8 cellular contexts compared by ENCODE assay signal in the genomic region with DNA sequence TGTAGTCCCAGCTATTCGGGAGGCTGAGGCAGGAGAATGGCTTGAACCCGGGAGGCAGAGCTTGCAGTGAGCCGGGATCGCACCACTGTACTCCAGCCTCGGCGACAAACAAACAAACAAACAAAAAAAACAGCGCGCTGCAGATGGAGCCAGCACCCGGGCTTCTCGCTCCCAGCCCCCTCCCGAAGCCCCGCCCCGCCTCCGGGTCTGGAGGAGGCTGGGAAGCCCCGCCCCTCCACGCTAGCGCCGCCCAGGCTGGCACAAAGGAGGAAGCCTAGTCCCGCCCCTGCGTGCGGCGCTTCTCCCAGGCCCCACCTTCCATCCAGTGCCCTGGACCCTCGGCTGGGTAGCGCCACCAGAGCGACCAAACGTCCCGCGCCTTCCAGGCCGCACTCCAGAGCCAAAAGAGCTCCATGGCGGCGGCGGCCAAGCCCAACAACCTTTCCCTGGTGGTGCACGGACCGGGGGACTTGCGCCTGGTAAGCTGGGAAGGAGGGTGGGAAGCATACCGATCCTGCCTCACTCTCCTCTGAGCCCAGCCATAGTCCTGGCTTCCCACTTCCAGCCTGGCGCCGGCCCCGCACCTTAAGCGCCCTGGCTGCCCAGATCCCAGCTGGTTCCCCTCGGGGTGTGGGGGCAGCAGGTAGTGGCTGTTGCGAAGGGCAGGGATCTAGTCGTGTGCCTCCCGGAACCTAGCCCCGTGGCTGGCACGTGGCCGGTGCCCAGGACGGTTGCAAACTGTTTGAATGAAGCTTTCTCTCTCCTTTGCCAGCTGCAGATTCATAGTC. TPM values are rescaled to one million over a fixed set of nuclear protein-coding genes. Genes with fewer than 3 reads are reported as not detected.
DNase-seq lines count a peak whose midpoint lies in the region; ATAC-seq and TF ChIP-seq lines count a peak whose summit lies in the region.

A gene (plus strand): TSS at position 325 of the 788 bp plus-strand sequence. CDS start 89 bp downstream, at position 414.

- H3K27me3 ChIP-seq in testis, result no peaks in the 10 kb centered on the region

- H3K27me3 Mint-ChIP-seq in activated naive CD4-positive, alpha-beta T cell treated with anti-CD3 and anti-CD28 coated beads, Interleukin-2, amount 50 U/mL, for 24 hours, result peaks cover 4% of the 10 kb centered on the region

- H3K4me3 Mint-ChIP-seq in activated naive CD4-positive, alpha-beta T cell treated with anti-CD3 and anti-CD28 coated beads, Interleukin-2, amount 50 U/mL, for 24 hours, result peak within 1 kb of the TSS; percentile 89

- TF ChIP-seq CTCF in HFF-Myc (IDR thresholded peaks at IDR 0.05; ENCODE audit: low read depth, low read length, missing control alignments), result no peak
- TF ChIP-seq CTCF in omental fat pad (IDR thresholded peaks at IDR 0.05), result no peak
- no peak for TF ChIP-seq CTCF in testis (IDR thresholded peaks at IDR 0.05)

- no peaks in the 10 kb centered on the region for H3K9me3 Mint-ChIP-seq in activated naive CD4-positive, alpha-beta T cell treated with anti-CD3 and anti-CD28 coated beads, Interleukin-2, amount 50 U/mL, for 24 hours

- intact Hi-C loops in testis (cut with DNase I; ENCODE audit: low total_unique reads), result no loop called here

- WGBS in testis, 2 donors, result 2 to 20% methylated on average over 2 to 48 of the region's 48 CpGs

- H3K27ac Mint-ChIP-seq in activated naive CD4-positive, alpha-beta T cell treated with anti-CD3 and anti-CD28 coated beads, Interleukin-2, amount 50 U/mL, for 24 hours, result peak within 1 kb of the TSS; percentile 31

- H3K9me3 ChIP-seq in SK-N-MC (ENCODE audit: low read depth, low read length) (no peaks in the 10 kb centered on the region), testis (no peaks in the 10 kb centered on the region)

- TF ChIP-seq POLR2A in testis (IDR thresholded peaks at IDR 0.05), result no peak

- H3K27ac ChIP-seq in SK-N-MC, result peak within 1 kb of the TSS; percentile 82
- peak within 1 kb of the TSS; percentile 53 to 79 for H3K27ac ChIP-seq in testis

- peak within 1 kb of the TSS; percentile 96 for H3K9ac ChIP-seq in SK-N-MC (ENCODE audit: insufficient read length)

- peak within 1 kb of the TSS; percentile 85 for H3K4me3 ChIP-seq in HFF-Myc (replicated peaks; ENCODE audit: low read depth, low read length)
- peak within 1 kb of the TSS; percentile 95 for H3K4me3 ChIP-seq in SK-N-MC
- peak within 1 kb of the TSS; percentile 68 to 77 for H3K4me3 ChIP-seq in testis

- peaks cover 18% of the 10 kb centered on the region for H3K36me3 ChIP-seq in SK-N-MC (ENCODE audit: insufficient read depth, low read length)
- H3K36me3 ChIP-seq in testis (ENCODE audit: low read depth, missing control alignments), result no peaks in the 10 kb centered on the region

- no peaks in the 10 kb centered on the region for H3K36me3 Mint-ChIP-seq in activated naive CD4-positive, alpha-beta T cell treated with anti-CD3 and anti-CD28 coated beads, Interleukin-2, amount 50 U/mL, for 24 hours

- peak; percentile 100 for ATAC-seq in omental fat pad (ENCODE audit: low FRiP score)

- H3K4me1 Mint-ChIP-seq in activated naive CD4-positive, alpha-beta T cell treated with anti-CD3 and anti-CD28 coated beads, Interleukin-2, amount 50 U/mL, for 24 hours, result peaks cover 16% of the 10 kb centered on the region

- H3K4me1 ChIP-seq in testis, result peaks cover 11% of the 10 kb centered on the region

- peak; percentile 50 for DNase-seq in GM04504 (ENCODE audit: low read depth)
- DNase-seq in HFF-Myc (ENCODE audit: extremely low read depth, low read depth), result peak; percentile 54
- DNase-seq in NAMALWA (ENCODE audit: low spot score), result peak; percentile 91
- no peak for DNase-seq in SK-N-MC (ENCODE audit: low read depth, low spot score)
- DNase-seq in glomerular visceral epithelial cell (ENCODE audit: extremely low spot score), result peak; percentile 76
- peak; percentile 82 for DNase-seq in omental fat pad (ENCODE audit: low spot score)
- peak; percentile 96 for DNase-seq in testis

RNA-seq across cellular contexts. Expression of the gene that starts here (rescaled TPM):
- 10 to 100 TPM in 1 of 4 donors, 1 to 10 TPM in 3; 4.9 to 12.2 (median 6.7) TPM for total RNA-seq in omental fat pad
- total RNA-seq in testis, result 10 to 100 TPM; 33.7 to 34.1 TPM
- polyA plus RNA-seq in testis (ENCODE audit: insufficient read depth, low read depth, low replicate concordance), result 21.4 TPM
